In the genomic region with DNA sequence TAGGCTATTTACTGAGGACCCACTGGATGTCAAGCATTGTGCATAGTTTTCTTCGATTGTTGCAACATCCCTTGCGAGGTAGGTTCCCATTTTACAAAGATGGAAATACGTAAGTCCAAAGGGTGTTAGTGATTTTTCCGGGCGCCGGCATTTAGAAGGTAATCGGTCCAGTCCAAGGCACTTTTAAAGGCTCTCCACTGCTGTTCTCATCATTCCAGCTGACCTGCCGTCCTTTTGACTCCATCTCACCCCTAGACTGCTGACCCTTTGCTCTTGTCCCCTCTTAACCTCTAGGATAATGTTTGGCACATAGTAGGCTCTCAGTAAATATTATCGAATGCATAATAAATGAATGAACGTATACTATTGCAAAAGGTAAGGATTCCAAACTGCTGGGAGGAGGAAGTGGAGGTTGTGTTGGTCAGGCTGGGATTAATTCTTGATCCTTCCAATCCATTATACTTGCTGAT, we compare ENCODE assay signal across 8 cellular contexts. TPM values are rescaled to one million over a fixed set of nuclear protein-coding genes. Genes with fewer than 3 reads are reported as not detected.
DNase-seq lines count a peak whose midpoint lies in the region; ATAC-seq and TF ChIP-seq lines count a peak whose summit lies in the region.

No MANE protein-coding gene starts in this region.

- intact Hi-C loops in heart left ventricle (cut with DNase I) (loop anchor here in 4 of 10 donors (1.0 to 5.0 kb wide), 4 partner anchors 15 to 33 kb away; a partner anchor contains a TSS), cardiac septum (cut with DNase I) (loop anchor here (5.0 kb wide), 1 partner anchor 33 kb away; a partner anchor contains a TSS), vagina (cut with DNase I) (no loop called here)

- 22 to 25% (median 24%) methylated on average over 10 of the region's 10 CpGs for WGBS in heart left ventricle, 4 donors
- WGBS in lung, 2 donors = 12 to 22% methylated on average over 10 of the region's 10 CpGs

- H3K4me3 ChIP-seq in heart left ventricle (peak overlapping the region; percentile 70 to 98 (median 84)), lung (peak overlapping the region; percentile 60), vagina (peak overlapping the region; percentile 64 to 70)

- H3K4me1 ChIP-seq in heart left ventricle (peaks cover 3 to 47% (median 27%) of the 10 kb centered on the region in 12 donors), lung (ENCODE audit: control insufficient read depth in 2 of 2, insufficient read depth in 2 of 2, low read length in 2 of 2) (peaks cover 3 to 17% of the 10 kb centered on the region in 2 donors), vagina (peaks cover 47% of the 10 kb centered on the region)

- H3K36me3 ChIP-seq in heart left ventricle = peaks cover 0 to 67% (median 45%) of the 10 kb centered on the region in 9 donors
- peaks cover 3 to 13% of the 10 kb centered on the region in 2 donors for H3K36me3 ChIP-seq in lung (ENCODE audit: control insufficient read depth in 2 of 2, insufficient read depth in 2 of 2, low read length in 2 of 2)
- peaks cover 0 to 18% of the 10 kb centered on the region in 2 donors for H3K36me3 ChIP-seq in vagina

- H3K27me3 ChIP-seq in heart left ventricle (no peaks in the 10 kb centered on the region), lung (ENCODE audit: control insufficient read depth, insufficient read depth) (no peaks in the 10 kb centered on the region), vagina (no peaks in the 10 kb centered on the region)

- TF ChIP-seq POLR2A in heart left ventricle (IDR thresholded peaks at IDR 0.05) (no peak), vagina (IDR thresholded peaks at IDR 0.05) (no peak)

- ATAC-seq in heart left ventricle = no peak
- no peak for ATAC-seq in lung (ENCODE audit: insufficient read depth, low FRiP score)

- H3K27ac ChIP-seq in heart left ventricle (peak overlapping the region; percentile 67 to 98 (median 92)), angular gyrus (ENCODE audit: low read depth, low read length) (peak overlapping the region; percentile 82), lung (ENCODE audit: low read depth in 1 of 2, low read length in 1 of 2) (peak overlapping the region; percentile 91 to 93), vagina (peak overlapping the region; percentile 80)

- DNase-seq in heart left ventricle (no peak), cardiac septum (ENCODE audit: low spot score) (no peak), lung (ENCODE audit: low spot score) (no peak), vagina (ENCODE audit: extremely low spot score in 2 of 2) (no peak), NCI-H345 (lab: John Stamatoyannopoulos, UW) (no peak), SW 1271 (lab: John Stamatoyannopoulos, UW) (no peak)
- DNase-seq in activated CD4-positive, CD25-positive, alpha-beta regulatory T cell treated with anti-CD3 and anti-CD28 coated beads, Interleukin-2, amount 50 U/mL, for 72 hours = no peak

- TF ChIP-seq CTCF in heart left ventricle (IDR thresholded peaks at IDR 0.05) = no peak
- no peak for TF ChIP-seq CTCF in lung (IDR thresholded peaks at IDR 0.05; ENCODE audit: control extremely low read depth, extremely low read depth)
- TF ChIP-seq CTCF in vagina (IDR thresholded peaks at IDR 0.05) = no peak

- H3K9me3 ChIP-seq in heart left ventricle (no peaks in the 10 kb centered on the region), lung (ENCODE audit: control insufficient read depth in 2 of 2, insufficient read depth in 1 of 2, low read length in 1 of 2) (no peaks in the 10 kb centered on the region), vagina (no peaks in the 10 kb centered on the region)

RNA-seq across cellular contexts. Expression of a gene that starts 0.5 kb away (rescaled TPM):
- total RNA-seq in heart left ventricle (10 to 100 TPM in 6 of 9 donors, 1 to 10 TPM in 3; 5.9 to 18.9 (median 13.6) TPM), cardiac septum (10.6 TPM), lung (10 to 100 TPM in 1 of 2 donors, 1 to 10 TPM in 1; 6.0 to 11.0 TPM), vagina (4.9 TPM)
- polyA plus RNA-seq in heart left ventricle (1 to 10 TPM; 4.8 to 5.4 TPM), lung (1 to 10 TPM; 3.4 to 4.4 TPM)

RNA-seq across cellular contexts. Expression of a gene that starts 0.8 kb away (rescaled TPM):
- total RNA-seq in heart left ventricle = 100 to 1,000 TPM in 1 of 9 donors, 10 to 100 TPM in 8; 38.7 to 107 (median 80.8) TPM
- 100 to 1,000 TPM in 1 of 2 donors, 10 to 100 TPM in 1; 78.2 to 145 TPM for polyA plus RNA-seq in heart left ventricle
- 69.9 TPM for total RNA-seq in cardiac septum
- total RNA-seq in lung = 100 to 1,000 TPM in 1 of 2 donors, 10 to 100 TPM in 1; 38.2 to 116 TPM
- polyA plus RNA-seq in lung = 100 to 1,000 TPM; 142 to 189 TPM
- total RNA-seq in vagina = 42.7 TPM

RNA-seq across cellular contexts. Expression of a gene that starts 14.8 kb away (rescaled TPM):
- total RNA-seq in heart left ventricle (under 1 TPM in 4 of 9 donors, not detected in 5; 0.13 to 0.35 (median 0.23) TPM), cardiac septum (0.16 TPM), lung (1 to 10 TPM in 1 of 2 donors, under 1 TPM in 1; 0.34 to 1.4 TPM), vagina (not detected)
- polyA plus RNA-seq in heart left ventricle (under 1 TPM; 0.07 to 0.11 TPM), lung (under 1 TPM; 0.11 to 0.12 TPM)

RNA-seq across cellular contexts. Expression of a gene that starts 30.9 kb away (rescaled TPM):
- total RNA-seq in heart left ventricle = 100 to 1,000 TPM in 8 of 9 donors, 10 to 100 TPM in 1; 93.2 to 149 (median 116) TPM
- polyA plus RNA-seq in heart left ventricle = 100 to 1,000 TPM; 119 to 142 TPM
- 111 TPM for total RNA-seq in cardiac septum
- total RNA-seq in lung = 10 to 100 TPM; 85.2 to 89.2 TPM
- 10 to 100 TPM; 55.2 to 57.3 TPM for polyA plus RNA-seq in lung
- 59.2 TPM for total RNA-seq in vagina

RNA-seq across cellular contexts. Expression of a gene that starts 33.4 kb away (rescaled TPM):
- total RNA-seq in heart left ventricle (100 to 1,000 TPM in 1 of 9 donors, 10 to 100 TPM in 8; 14.8 to 105 (median 21.0) TPM), cardiac septum (21.2 TPM), lung (10 to 100 TPM; 59.1 to 87.5 TPM), vagina (205 TPM)
- polyA plus RNA-seq in heart left ventricle (10 to 100 TPM; 13.8 to 36.3 TPM), lung (10 to 100 TPM; 24.0 to 80.4 TPM)
